In genomic region chr14:31388687-31389413, GRCh38 we compare ENCODE assay signal across 13 cellular contexts. TPM values are rescaled to one million over a fixed set of nuclear protein-coding genes. Genes with fewer than 3 reads are reported as not detected.
DNase-seq lines count a peak whose midpoint lies in the region; ATAC-seq and TF ChIP-seq lines count a peak whose summit lies in the region.
"Had no signal": no experiment of that assay in that cellular context is flagged by ENCODE, and none has a peak within 500 bp of the region (broad histone marks: within the 10 kb centered on the region; RNA-seq: fewer than 3 reads in every experiment).

No MANE protein-coding gene starts in this region.

- POLR2A ChIA-PET in RWPE1 (lab: Yijun Ruan, JAX; ENCODE audit: low non-redundant PET) = no interaction called here

- H3K79me2 ChIP-seq in ACC112 (ENCODE audit: control insufficient read depth, insufficient read depth, low read length, unreplicated experiment) = no peaks in the 10 kb centered on the region

- H3K27ac Mint-ChIP-seq in activated naive CD8-positive, alpha-beta T cell treated with anti-CD3 and anti-CD28 coated beads, Interleukin-2, amount 50 U/mL, for 24 hours = peak overlapping the region; percentile 84
- H3K27ac Mint-ChIP-seq: CD14-positive monocyte had no signal

- no peaks in the 10 kb centered on the region for H3K4me1 ChIP-seq in ACC112 (ENCODE audit: control insufficient read depth, insufficient read depth, low read length, unreplicated experiment)
- no peaks in the 10 kb centered on the region for H3K4me1 ChIP-seq in liver (ENCODE audit: control insufficient read depth in 4 of 4, insufficient read depth in 4 of 4, low read length in 3 of 4)
- H3K4me1 ChIP-seq: HAP-1 had no signal

- H3K9me3 Mint-ChIP-seq in activated naive CD8-positive, alpha-beta T cell treated with anti-CD3 and anti-CD28 coated beads, Interleukin-2, amount 50 U/mL, for 24 hours = no peaks in the 10 kb centered on the region
- H3K9me3 Mint-ChIP-seq: CD14-positive monocyte had no signal

- TF ChIP-seq CTCF in liver (IDR thresholded peaks at IDR 0.05; ENCODE audit: low read depth, low read length, missing input control) = no peak
- no peak for TF ChIP-seq CTCF in RWPE1 (conservative IDR thresholded peaks at IDR 0.05; ENCODE audit: low read depth)

- ATAC-seq in GM18867 (IDR thresholded peaks at IDR 0.05; ENCODE audit: unreplicated experiment) = peak; percentile 28
- ATAC-seq in activated naive CD8-positive, alpha-beta T cell treated with anti-CD3 and anti-CD28 coated beads, Interleukin-2, amount 50 U/mL, for 24 hours = peak; percentile 67
- ATAC-seq in HG03354 (IDR thresholded peaks at IDR 0.05; ENCODE audit: poor library complexity, severe bottlenecking, unreplicated experiment) = no peak
- ATAC-seq: Panc1 had no signal

- H3K9ac ChIP-seq in liver (ENCODE audit: low read depth in 1 of 2, low read length in 2 of 2) = no peak overlapping the region

- no peaks in the 10 kb centered on the region for H3K27me3 Mint-ChIP-seq in activated naive CD8-positive, alpha-beta T cell treated with anti-CD3 and anti-CD28 coated beads, Interleukin-2, amount 50 U/mL, for 24 hours

- H3K36me3 ChIP-seq in ACC112 (ENCODE audit: insufficient read depth, low read length) = no peaks in the 10 kb centered on the region
- peaks cover 3 to 17% (median 12%) of the 10 kb centered on the region in 4 donors for H3K36me3 ChIP-seq in liver (ENCODE audit: control insufficient read depth in 4 of 4, insufficient read depth in 3 of 4, low read depth in 1 of 4, low read length in 3 of 4)

- H3K27me3 ChIP-seq in ACC112 (ENCODE audit: insufficient read depth, low read length) (no peaks in the 10 kb centered on the region), liver (ENCODE audit: control insufficient read depth in 4 of 4, insufficient read depth in 4 of 4, low read length in 3 of 4) (no peaks in the 10 kb centered on the region)

- H3K27ac ChIP-seq in ACC112 (ENCODE audit: low read depth, low read length) (peak overlapping the region; percentile 3), liver (ENCODE audit: low read depth in 1 of 2, low read length in 2 of 2) (no peak overlapping the region), RWPE1 (no peak overlapping the region)

- CTCF ChIA-PET in RWPE1 (lab: Yijun Ruan, JAX) = interaction anchor here (0.6 kb wide), 1 partner anchor 377 kb away, joined by 3 read pairs; no protein-coding TSS in a partner anchor

- H3K9me3 ChIP-seq in liver (ENCODE audit: control insufficient read depth in 4 of 4, low read length in 3 of 4) = no peaks in the 10 kb centered on the region
- H3K9me3 ChIP-seq: HAP-1 had no signal

- no peak for DNase-seq in activated naive CD8-positive, alpha-beta T cell treated with anti-CD3 and anti-CD28 coated beads, Interleukin-2, amount 50 U/mL, for 24 hours
- DNase-seq in NCI-H1048 (lab: John Stamatoyannopoulos, UW) (no peak), RWPE1 (ENCODE audit: low spot score) (no peak), COR-L47 (lab: John Stamatoyannopoulos, UW) (no peak)
- DNase-seq: mesendoderm, NCI-H2227 treated with DMSO at 0.1 percent for 48 hours had no signal

- H3K4me3 Mint-ChIP-seq in activated naive CD8-positive, alpha-beta T cell treated with anti-CD3 and anti-CD28 coated beads, Interleukin-2, amount 50 U/mL, for 24 hours = no peak overlapping the region
- H3K4me3 Mint-ChIP-seq: CD14-positive monocyte had no signal

- no peak for TF ChIP-seq RAD21 in liver (IDR thresholded peaks at IDR 0.05)

- peaks cover 17% of the 10 kb centered on the region for H3K36me3 Mint-ChIP-seq in activated naive CD8-positive, alpha-beta T cell treated with anti-CD3 and anti-CD28 coated beads, Interleukin-2, amount 50 U/mL, for 24 hours (ENCODE audit: low read depth)

- no peak overlapping the region for H3K4me3 ChIP-seq in ACC112 (ENCODE audit: low read depth, low read length)
- no peak overlapping the region for H3K4me3 ChIP-seq in liver (ENCODE audit: low read depth in 1 of 3, low read length in 3 of 3)
- H3K4me3 ChIP-seq: HAP-1 had no signal

- WGBS in liver = 84% methylated on average over 5 of the region's 5 CpGs

- H3K4me1 Mint-ChIP-seq in activated naive CD8-positive, alpha-beta T cell treated with anti-CD3 and anti-CD28 coated beads, Interleukin-2, amount 50 U/mL, for 24 hours = peaks cover 31% of the 10 kb centered on the region
- H3K4me1 Mint-ChIP-seq: CD14-positive monocyte had no signal

- H2AFZ ChIP-seq in ACC112 (ENCODE audit: low read length, unreplicated experiment) = no peak overlapping the region

TF ChIP-seq in liver, 16 proteins besides CTCF, POLR2A, EP300 and RAD21:
- TF ChIP-seq JUND (IDR thresholded peaks at IDR 0.05) (no peak), ATF3 (IDR thresholded peaks at IDR 0.05) (no peak), GABPA (IDR thresholded peaks at IDR 0.05 in 1 of 2, conservative IDR thresholded peaks at IDR 0.05 in 1 of 2) (no peak), NR2F2 (IDR thresholded peaks at IDR 0.05) (peak; percentile 74)

RNA-seq across cellular contexts. Expression of gene HEATR5A, which starts 31.5 kb away (rescaled TPM):
- total RNA-seq in liver = 10 to 100 TPM; 11.7 to 22.8 TPM
- 1 to 10 TPM; 7.3 to 8.5 TPM for polyA plus RNA-seq in liver
